Comparison of ENCODE assay signal across 8 cellular contexts in genomic region chr9:77981332-77981731, GRCh38. TPM values are rescaled to one million over a fixed set of nuclear protein-coding genes. Genes with fewer than 3 reads are reported as not detected.
DNase-seq lines count a peak whose midpoint lies in the region; ATAC-seq and TF ChIP-seq lines count a peak whose summit lies in the region.

No MANE protein-coding gene starts in this region.

- POLR2A ChIA-PET in A673 (lab: Charles Lee; ENCODE audit: low non-redundant PET) = no interaction called here

- TF ChIP-seq EP300 in tibial nerve (IDR thresholded peaks at IDR 0.05) = no peak

- DNase-seq in activated CD4-positive, alpha-beta T cell treated with anti-CD3 and anti-CD28 coated beads for 48 hours = peak; percentile 19
- no peak for DNase-seq in activated CD4-positive, alpha-beta T cell treated with anti-CD3 and anti-CD28 coated beads, Interleukin-2, amount 50 U/mL, for 4 hours
- DNase-seq in RPMI7951 (ENCODE audit: low read depth) (peak; percentile 53), renal cortical epithelial cell (ENCODE audit: low read depth) (peak; percentile 75), A673 (ENCODE audit: low spot score) (no peak), tibial nerve (ENCODE audit: low spot score in 2 of 2) (no peak)

- no peak for TF ChIP-seq POLR2A in tibial nerve (IDR thresholded peaks at IDR 0.05)

- H3K27me3 ChIP-seq in A673 (replicated peaks; ENCODE audit: insufficient read depth, low read depth, low read length, poor library complexity) = no peaks in the 10 kb centered on the region
- H3K27me3 ChIP-seq in tibial nerve = no peaks in the 10 kb centered on the region

- H3K9me3 ChIP-seq in A673 (ENCODE audit: low read depth, low read length, poor library complexity, severe bottlenecking) (no peaks in the 10 kb centered on the region), tibial nerve (no peaks in the 10 kb centered on the region)

- H3K27ac ChIP-seq in A673 (ENCODE audit: low read depth, low read length, poor library complexity, severe bottlenecking) = no peak overlapping the region
- H3K27ac ChIP-seq in tibial nerve = no peak overlapping the region

- H3K4me1 ChIP-seq in A673 (ENCODE audit: insufficient read depth, low read length, poor library complexity, severe bottlenecking) = peaks cover 54% of the 10 kb centered on the region
- H3K4me1 ChIP-seq in tibial nerve = peaks cover 0 to 63% (median 24%) of the 10 kb centered on the region in 4 donors

- TF ChIP-seq CTCF in A673 (conservative IDR thresholded peaks at IDR 0.05; ENCODE audit: low read depth, low read length) (no peak), tibial nerve (IDR thresholded peaks at IDR 0.05) (no peak)

- 18 to 36% methylated on average over 2 of the region's 2 CpGs for WGBS in tibial nerve, 2 donors

- no peak overlapping the region for H3K4me3 ChIP-seq in A673 (ENCODE audit: low read depth, low read length, poor library complexity, severe bottlenecking)
- no peak overlapping the region for H3K4me3 ChIP-seq in tibial nerve

- ATAC-seq in esophagus mucosa = peak; percentile 95
- no peak for ATAC-seq in GM21360 (IDR thresholded peaks at IDR 0.05; ENCODE audit: unreplicated experiment)

- no peaks in the 10 kb centered on the region for H3K36me3 ChIP-seq in A673 (ENCODE audit: insufficient read depth, low read length, poor library complexity, severe bottlenecking)
- no peaks in the 10 kb centered on the region for H3K36me3 ChIP-seq in tibial nerve

- no TSS peak for BruUV-seq in A673 (replicated peaks; lab: Mats Ljungman, UMichigan)

- CTCF ChIA-PET in A673 (lab: Charles Lee) = no interaction called here

- intact Hi-C loops in A673 (cut with micrococcal nuclease; ENCODE audit: unreplicated experiment) = no loop called here

RNA-seq across cellular contexts. Expression of gene GNAQ, which starts 50.3 kb away (rescaled TPM):
- total RNA-seq in RPMI7951 (2014; rRNA removed; shearing (Covaris generic)) = 16.2 and 20.8 TPM in 2 replicates
- total RNA-seq in esophagus mucosa (28.8 TPM), renal cortical epithelial cell (41.7 and 65.6 TPM in 2 replicates), A673 (2021) (68.6 and 69.9 TPM in 2 replicates), tibial nerve (10 to 100 TPM; 38.7 to 50.3 (median 41.6) TPM)

Comparison
In these comparisons a context has a peak if more than half of its experiments do, and no peak if none do; other contexts are left out.
1. DNase-seq: peak in activated CD4-positive, alpha-beta T cell treated with anti-CD3 and anti-CD28 coated beads for 48 hours (single experiment), RPMI7951 (single experiment) and renal cortical epithelial cell (single experiment); none in activated CD4-positive, alpha-beta T cell treated with anti-CD3 and anti-CD28 coated beads, Interleukin-2, amount 50 U/mL, for 4 hours (0 of 2), A673 (single experiment) and tibial nerve (0 of 2).